18 cellular contexts compared by ENCODE assay signal in the genomic region with DNA sequence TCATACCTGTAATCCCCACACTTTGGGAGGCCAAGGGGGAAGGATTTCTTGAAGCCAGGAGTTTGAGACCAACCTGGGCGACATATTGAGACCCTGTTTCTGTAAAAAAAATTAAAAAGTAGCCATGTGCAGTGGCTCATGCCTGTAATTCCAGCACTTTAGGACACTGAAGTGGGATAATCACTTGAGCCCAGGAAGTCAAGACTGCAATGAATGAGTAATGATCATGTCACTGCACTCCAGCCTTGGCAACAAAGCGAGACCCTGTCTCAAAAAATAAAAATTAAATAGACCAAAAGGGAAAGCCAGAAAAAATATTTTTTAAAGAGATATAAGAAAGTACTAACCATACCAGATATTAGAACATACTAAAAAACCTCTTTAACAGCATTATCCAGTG.
"Had no signal": no experiment of that assay in that cellular context is flagged by ENCODE, and none has a peak within 500 bp of the region (broad histone marks: within the 10 kb centered on the region; RNA-seq: fewer than 3 reads in every experiment).

No MANE protein-coding gene starts in this region.

- H3K4me1 ChIP-seq: prostate gland, thyroid gland had no signal

- H3K36me3 ChIP-seq: cardiac muscle cell, heart right ventricle, left ventricle myocardium inferior, prostate gland, right atrium auricular region, thyroid gland had no signal

- H3K9me3 ChIP-seq: heart right ventricle, left ventricle myocardium inferior, prostate gland, right atrium auricular region, thyroid gland had no signal

- H3K27ac ChIP-seq: cardiac muscle cell, heart right ventricle, left ventricle myocardium inferior, prostate gland, right atrium auricular region, thyroid gland had no signal

- H3K4me3 ChIP-seq: cardiac muscle cell, heart right ventricle, left ventricle myocardium inferior, prostate gland, right atrium auricular region, thyroid gland had no signal

- DNase-seq: activated CD4-positive, alpha-beta memory T cell treated with anti-CD3 and anti-CD28 coated beads for 36 hours; activated CD4-positive, alpha-beta T cell treated with anti-CD3 and anti-CD28 coated beads for 4 hours; activated CD4-positive, CD25-positive, alpha-beta regulatory T cell; activated naive CD4-positive, alpha-beta T cell treated with anti-CD3 and anti-CD28 coated beads for 36 hours; activated naive CD8-positive, alpha-beta T cell treated with anti-CD3 and anti-CD28 coated beads, Interleukin-2, amount 10 ng/mL, durations not matched to agents 7 days and 5 days; activated T-cell treated with anti-CD3 and anti-CD28 coated beads, Interleukin-2, amount 50 U/mL, for 48 hours; amniotic stem cell; heart right ventricle; left ventricle myocardium inferior; naive thymus-derived CD8-positive, alpha-beta T cell; stimulated activated CD4-positive, alpha-beta T cell treated with anti-CD3 and anti-CD28 coated beads, Interleukin-12 subunit alpha, Interleukin-12 subunit beta, amount 100 ng/mL, for 4 hours; stimulated activated CD4-positive, alpha-beta T cell treated with anti-CD3 and anti-CD28 coated beads, Interleukin-4, amount 100 ng/mL, for 4 hours; substantia nigra; T-helper 17 cell; thyroid gland had no signal

- H3K27me3 ChIP-seq: cardiac muscle cell, heart right ventricle, right atrium auricular region, thyroid gland had no signal
